8 cellular contexts compared by ENCODE assay signal in the genomic region with DNA sequence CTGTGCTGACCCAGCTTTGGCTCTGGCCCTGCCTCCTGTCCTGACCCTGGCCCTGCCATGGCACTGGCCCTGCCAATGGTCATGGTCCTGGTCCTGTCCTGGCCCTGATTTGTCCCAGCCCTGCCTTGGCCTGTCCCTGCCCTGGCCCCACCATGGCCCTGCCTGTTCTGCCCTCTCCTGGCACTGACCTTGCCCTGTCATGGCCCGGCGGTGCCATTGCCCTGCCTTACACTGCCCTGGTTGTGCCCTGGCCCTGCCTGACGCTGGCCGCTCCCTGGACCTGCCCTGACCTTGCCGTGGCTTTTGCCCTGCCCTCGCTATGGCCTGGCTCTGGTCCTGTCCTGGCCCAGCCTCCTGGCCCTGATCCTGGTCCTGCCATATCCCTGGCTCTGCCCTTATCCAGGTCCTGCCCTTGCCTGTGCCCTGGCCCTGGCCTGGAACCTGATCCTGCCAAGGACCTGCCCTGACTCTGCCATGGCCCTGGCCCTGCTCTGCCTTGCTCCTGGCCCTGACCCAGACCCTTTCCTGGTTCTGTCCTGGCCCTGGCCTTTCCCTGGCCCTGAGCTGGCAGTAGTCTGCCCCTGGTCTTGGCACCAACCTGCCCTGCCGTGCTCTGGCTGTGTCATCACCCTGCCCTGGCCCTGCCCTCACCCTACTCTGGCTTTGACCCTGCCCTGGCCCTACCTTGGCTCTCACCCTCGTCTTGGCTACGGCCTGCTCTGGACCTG.
DNase-seq lines count a peak whose midpoint lies in the region; ATAC-seq and TF ChIP-seq lines count a peak whose summit lies in the region.
"Not testable (repeated sequence)": the region's sequence is repeated elsewhere in the genome, so short reads cannot be mapped to it uniquely, and the experiment has no call there.

No MANE protein-coding gene starts in this region.

- peak overlapping the region; percentile 65 for H3K27ac ChIP-seq in RWPE1
- H3K27ac ChIP-seq in right lobe of liver; aorta (ENCODE audit: low read depth in 1 of 2, low read length in 2 of 2): not testable (repeated sequence)

- H3K4me3 Mint-ChIP-seq in activated naive CD8-positive, alpha-beta T cell treated with anti-CD3 and anti-CD28 coated beads, Interleukin-2, amount 10 ng/mL, durations not matched to agents 7 days and 5 days; osteocyte (ENCODE audit: unreplicated experiment); stimulated activated memory B cell treated with anti-CD40 and anti-IgM and Interleukin-4, amounts not matched to agents 10 μg/mL and 1 μg/mL and 100 μg/mL, for 72 hours: not testable (repeated sequence)

- intact Hi-C loops in cardiac septum (cut with DNase I); right lobe of liver (cut with DNase I); aorta (cut with DNase I): not testable (repeated sequence)

- CTCF ChIA-PET in RWPE1 (lab: Yijun Ruan, JAX) = not testable (repeated sequence)

- ATAC-seq in activated naive CD8-positive, alpha-beta T cell treated with anti-CD3 and anti-CD28 coated beads, Interleukin-2, amount 10 ng/mL, durations not matched to agents 7 days and 5 days (ENCODE audit: low read depth) = not testable (repeated sequence)
- ATAC-seq in esophagus mucosa (peak; percentile 68), right lobe of liver (peak; percentile 28 to 59 (median 44)), aorta (ENCODE audit: low FRiP score) (peak; percentile 26)
- peak; percentile 22 for ATAC-seq in stimulated activated memory B cell treated with anti-CD40 and anti-IgM and Interleukin-4, amounts not matched to agents 10 μg/mL and 1 μg/mL and 100 μg/mL, for 72 hours

- H3K27me3 Mint-ChIP-seq in activated naive CD8-positive, alpha-beta T cell treated with anti-CD3 and anti-CD28 coated beads, Interleukin-2, amount 10 ng/mL, durations not matched to agents 7 days and 5 days; osteocyte (ENCODE audit: unreplicated experiment); stimulated activated memory B cell treated with anti-CD40 and anti-IgM and Interleukin-4, amounts not matched to agents 10 μg/mL and 1 μg/mL and 100 μg/mL, for 72 hours: not testable (repeated sequence)

- not testable (repeated sequence) for H3K36me3 Mint-ChIP-seq in activated naive CD8-positive, alpha-beta T cell treated with anti-CD3 and anti-CD28 coated beads, Interleukin-2, amount 10 ng/mL, durations not matched to agents 7 days and 5 days; osteocyte (ENCODE audit: unreplicated experiment); stimulated activated memory B cell treated with anti-CD40 and anti-IgM and Interleukin-4, amounts not matched to agents 10 μg/mL and 1 μg/mL and 100 μg/mL, for 72 hours

- not testable (repeated sequence) for H3K27ac Mint-ChIP-seq in activated naive CD8-positive, alpha-beta T cell treated with anti-CD3 and anti-CD28 coated beads, Interleukin-2, amount 10 ng/mL, durations not matched to agents 7 days and 5 days; osteocyte (ENCODE audit: unreplicated experiment); stimulated activated memory B cell treated with anti-CD40 and anti-IgM and Interleukin-4, amounts not matched to agents 10 μg/mL and 1 μg/mL and 100 μg/mL, for 72 hours

- H3K27me3 ChIP-seq in right lobe of liver; aorta (ENCODE audit: control insufficient read depth in 1 of 2, insufficient read depth in 2 of 2, low read length in 1 of 2): not testable (repeated sequence)

- not testable (repeated sequence) for H3K9me3 ChIP-seq in right lobe of liver; aorta (ENCODE audit: control insufficient read depth, low read length)

- not testable (repeated sequence) for H3K4me1 Mint-ChIP-seq in activated naive CD8-positive, alpha-beta T cell treated with anti-CD3 and anti-CD28 coated beads, Interleukin-2, amount 10 ng/mL, durations not matched to agents 7 days and 5 days; osteocyte (ENCODE audit: unreplicated experiment); stimulated activated memory B cell treated with anti-CD40 and anti-IgM and Interleukin-4, amounts not matched to agents 10 μg/mL and 1 μg/mL and 100 μg/mL, for 72 hours

- TF ChIP-seq CTCF in RWPE1 (conservative IDR thresholded peaks at IDR 0.05; ENCODE audit: low read depth); right lobe of liver (IDR thresholded peaks at IDR 0.05); osteocyte (IDR thresholded peaks at IDR 0.05): not testable (repeated sequence)

- H3K4me3 ChIP-seq in right lobe of liver; aorta (ENCODE audit: low read length in 2 of 2): not testable (repeated sequence)

- TF ChIP-seq POLR2A in right lobe of liver (IDR thresholded peaks at IDR 0.05) = not testable (repeated sequence)

- POLR2A ChIA-PET in RWPE1 (lab: Yijun Ruan, JAX; ENCODE audit: low non-redundant PET); activated naive CD8-positive, alpha-beta T cell treated with anti-CD3 and anti-CD28 coated beads, Interleukin-2, amount 10 ng/mL, durations not matched to agents 7 days and 5 days (lab: Charles Lee): not testable (repeated sequence)

- not testable (repeated sequence) for H3K9me3 Mint-ChIP-seq in activated naive CD8-positive, alpha-beta T cell treated with anti-CD3 and anti-CD28 coated beads, Interleukin-2, amount 10 ng/mL, durations not matched to agents 7 days and 5 days; stimulated activated memory B cell treated with anti-CD40 and anti-IgM and Interleukin-4, amounts not matched to agents 10 μg/mL and 1 μg/mL and 100 μg/mL, for 72 hours
- peaks cover 14% of the 10 kb centered on the region for H3K9me3 Mint-ChIP-seq in osteocyte (ENCODE audit: unreplicated experiment)

- not testable (repeated sequence) for H3K36me3 ChIP-seq in right lobe of liver; aorta (ENCODE audit: control insufficient read depth in 1 of 2, insufficient read depth in 2 of 2, low read length in 1 of 2)

- WGBS in right lobe of liver (ENCODE audit: insufficient coverage, low coverage, low lambda C conversion rate, missing lambda C conversion rate) = no CpG with 5 or more reads among the region's 9 CpGs
- 75 to 79% methylated on average over 8 of the region's 9 CpGs for WGBS in aorta, 2 donors

- not testable (repeated sequence) for DNase-seq in RWPE1 (ENCODE audit: low spot score)
- peak; percentile 20 for DNase-seq in activated naive CD8-positive, alpha-beta T cell treated with anti-CD3 and anti-CD28 coated beads, Interleukin-2, amount 10 ng/mL, durations not matched to agents 7 days and 5 days
- DNase-seq in cardiac septum (ENCODE audit: low spot score) (peak; percentile 72), right lobe of liver (peak in 1 of 3 donors; percentile 53), osteocyte (ENCODE audit: extremely low spot score, unreplicated experiment) (peak; percentile 81), aorta (peak in 1 of 2 donors; percentile 64)

- not testable (repeated sequence) for H3K4me1 ChIP-seq in right lobe of liver; aorta (ENCODE audit: control insufficient read depth in 1 of 2, insufficient read depth in 2 of 2, low read length in 2 of 2)
